In genomic region chr9:111657051-111657450, GRCh38 we compare ENCODE assay signal across 20 cellular contexts. TPM values are rescaled to one million over a fixed set of nuclear protein-coding genes. Genes with fewer than 3 reads are reported as not detected.
DNase-seq lines count a peak whose midpoint lies in the region; ATAC-seq, FAIRE-seq and TF ChIP-seq lines count a peak whose summit lies in the region.
"Had no signal": no experiment of that assay in that cellular context is flagged by ENCODE, and none has a peak within 500 bp of the region (broad histone marks: within the 10 kb centered on the region; RNA-seq: fewer than 3 reads in every experiment).

No MANE protein-coding gene starts in this region.

- H3K4me3 Mint-ChIP-seq in nephron progenitor cell: no peak overlapping the region
- no peak overlapping the region for H3K4me3 Mint-ChIP-seq in stimulated activated naive CD8-positive, alpha-beta T cell treated with anti-CD3 and anti-CD28 coated beads, Interleukin-15, amount 100 ng/mL, for 72 hours

- H3K4me2 ChIP-seq in hepatocyte: no peak overlapping the region

- H2AFZ ChIP-seq in hepatocyte: no peak overlapping the region

- H3K4me3 ChIP-seq in hepatocyte: no peak overlapping the region
- H3K4me3 ChIP-seq: Peyer's patch had no signal

- WGBS in hepatocyte (ENCODE audit: low lambda C conversion rate, missing lambda C conversion rate): 74% methylated on average over 6 of the region's 6 CpGs

- ATAC-seq in stimulated activated naive CD8-positive, alpha-beta T cell treated with anti-CD3 and anti-CD28 coated beads, Interleukin-15, amount 100 ng/mL, for 72 hours: no peak
- no peak for ATAC-seq in GM18867 (IDR thresholded peaks at IDR 0.05; ENCODE audit: unreplicated experiment)

- peaks cover 4% of the 10 kb centered on the region for H3K4me1 Mint-ChIP-seq in nephron progenitor cell
- peaks cover 13% of the 10 kb centered on the region for H3K4me1 Mint-ChIP-seq in stimulated activated naive CD8-positive, alpha-beta T cell treated with anti-CD3 and anti-CD28 coated beads, Interleukin-15, amount 100 ng/mL, for 72 hours

- H3K27me3 Mint-ChIP-seq in nephron progenitor cell (ENCODE audit: low read depth, poor library complexity): peaks cover 12% of the 10 kb centered on the region
- H3K27me3 Mint-ChIP-seq in stimulated activated naive CD8-positive, alpha-beta T cell treated with anti-CD3 and anti-CD28 coated beads, Interleukin-15, amount 100 ng/mL, for 72 hours: peaks cover 5% of the 10 kb centered on the region
- H3K27me3 Mint-ChIP-seq: CD8-positive, alpha-beta memory T cell had no signal

- DNase-seq in Caki2 (ENCODE audit: low read depth) (peak; percentile 78), SK-MEL-5 (ENCODE audit: low read depth, low spot score) (peak; percentile 73), hepatocyte (ENCODE audit: low spot score) (peak; percentile 9), nephron progenitor cell (no peak), D721Med (ENCODE audit: insufficient read length, low spot score) (no peak), middle frontal gyrus (ENCODE audit: extremely low spot score, low spot score) (no peak)
- no peak for DNase-seq in stimulated activated naive CD8-positive, alpha-beta T cell treated with anti-CD3 and anti-CD28 coated beads, Interleukin-15, amount 100 ng/mL, for 72 hours
- DNase-seq: CD8-positive, alpha-beta memory T cell; DMS79; HCEC 1CT; NCI-H1105; NCI-H146; NCI-H2029; NCI-H2227 treated with DMSO at 0.1 percent for 48 hours; NCI-H510A; NK-92 treated with Interleukin-12 subunit alpha and Interleukin-12 subunit beta, amount 100 ng/mL, for 24 hours; Peyer's patch had no signal

- H3K36me3 Mint-ChIP-seq in nephron progenitor cell (ENCODE audit: low read depth): peaks cover 22% of the 10 kb centered on the region

- H3K79me2 ChIP-seq in hepatocyte: no peaks in the 10 kb centered on the region

- peak overlapping the region; percentile 45 for H3K27ac Mint-ChIP-seq in nephron progenitor cell
- H3K27ac Mint-ChIP-seq in stimulated activated naive CD8-positive, alpha-beta T cell treated with anti-CD3 and anti-CD28 coated beads, Interleukin-15, amount 100 ng/mL, for 72 hours: no peak overlapping the region
- H3K27ac Mint-ChIP-seq: CD8-positive, alpha-beta memory T cell had no signal

- in situ Hi-C loops in Caki2 (cut with HindIII; ENCODE audit: low pct_unique_long_range_greater_than_20kb, low sequenced_read_pairs): no loop called here
- in situ Hi-C loops in SK-MEL-5 (cut with HindIII; ENCODE audit: low pct_unique_long_range_greater_than_20kb, low sequenced_read_pairs): no loop called here

- no peak overlapping the region for H3K27ac ChIP-seq in hepatocyte
- H3K27ac ChIP-seq: C4-2B, Peyer's patch had no signal

- no peaks in the 10 kb centered on the region for H3K27me3 ChIP-seq in hepatocyte
- H3K27me3 ChIP-seq: Peyer's patch had no signal

- no peaks in the 10 kb centered on the region for H3K9me3 ChIP-seq in hepatocyte (ENCODE audit: low read depth)
- H3K9me3 ChIP-seq: Peyer's patch had no signal

- H3K36me3 ChIP-seq in hepatocyte (replicated peaks; ENCODE audit: insufficient read depth, low read depth): peaks cover 5% of the 10 kb centered on the region

- H3K4me1 ChIP-seq in hepatocyte (ENCODE audit: insufficient read depth): no peaks in the 10 kb centered on the region
- H3K4me1 ChIP-seq: Peyer's patch had no signal

- no peaks in the 10 kb centered on the region for H4K20me1 ChIP-seq in hepatocyte (ENCODE audit: insufficient read depth, poor library complexity, severe bottlenecking)

- TF ChIP-seq CTCF in hepatocyte (IDR thresholded peaks at IDR 0.05; ENCODE audit: poor library complexity): no peak
- TF ChIP-seq CTCF in nephron progenitor cell (IDR thresholded peaks at IDR 0.05): no peak
- TF ChIP-seq CTCF in D721Med (IDR thresholded peaks at IDR 0.05; ENCODE audit: insufficient read depth, missing control alignments): no peak

- no peak for FAIRE-seq in D721Med (lab: Jason Lieb, UNC)
- FAIRE-seq: HTR-8/SVneo had no signal

- no peaks in the 10 kb centered on the region for H3K9me2 ChIP-seq in hepatocyte (replicated peaks; ENCODE audit: insufficient read depth)

- no peaks in the 10 kb centered on the region for H3K9me3 Mint-ChIP-seq in nephron progenitor cell
- H3K9me3 Mint-ChIP-seq in stimulated activated naive CD8-positive, alpha-beta T cell treated with anti-CD3 and anti-CD28 coated beads, Interleukin-15, amount 100 ng/mL, for 72 hours: no peaks in the 10 kb centered on the region
- H3K9me3 Mint-ChIP-seq: CD8-positive, alpha-beta memory T cell had no signal

RNA-seq across cellular contexts. Expression of gene GNG10, which starts 4.4 kb away (rescaled TPM):
- 78.1 and 89.8 TPM in 2 replicates for total RNA-seq in Caki2 (2014; rRNA removed; shearing (Covaris generic); ENCODE audit: low replicate concordance)
- total RNA-seq in SK-MEL-5 (2014; rRNA removed; shearing (Covaris generic)): 96.2 and 107 TPM in 2 replicates
- polyA plus RNA-seq in SK-MEL-5 (2015; cell fraction: cytosol; rRNA removed): 74.9 and 84.0 TPM in 2 replicates
- 9.1 and 11.9 TPM in 2 replicates for polyA plus RNA-seq in SK-MEL-5 (2015; cell fraction: nucleus; rRNA removed)
- 72.6 and 101 TPM in 2 replicates for total RNA-seq in hepatocyte
- polyA plus RNA-seq in hepatocyte: 51.6 and 57.1 TPM in 2 replicates

RNA-seq across cellular contexts. Expression of gene DNAJC25, which starts 25.9 kb away (rescaled TPM):
- 6.2 and 6.8 TPM in 2 replicates for total RNA-seq in Caki2 (2014; rRNA removed; shearing (Covaris generic); ENCODE audit: low replicate concordance)
- total RNA-seq in SK-MEL-5 (2014; rRNA removed; shearing (Covaris generic)): 13.1 and 16.3 TPM in 2 replicates
- polyA plus RNA-seq in SK-MEL-5 (2015; cell fraction: cytosol; rRNA removed): 11.8 and 12.7 TPM in 2 replicates
- 15.2 and 18.6 TPM in 2 replicates for polyA plus RNA-seq in SK-MEL-5 (2015; cell fraction: nucleus; rRNA removed)
- 16.0 and 16.1 TPM in 2 replicates for total RNA-seq in hepatocyte
- polyA plus RNA-seq in hepatocyte: 14.6 and 19.8 TPM in 2 replicates

RNA-seq across cellular contexts. Expression of gene PTGR1, which starts 57.6 kb away (rescaled TPM):
- 95.6 and 116 TPM in 2 replicates for total RNA-seq in Caki2 (2014; rRNA removed; shearing (Covaris generic); ENCODE audit: low replicate concordance)
- 28.8 and 29.2 TPM in 2 replicates for total RNA-seq in SK-MEL-5 (2014; rRNA removed; shearing (Covaris generic))
- 30.5 and 31.8 TPM in 2 replicates for polyA plus RNA-seq in SK-MEL-5 (2015; cell fraction: cytosol; rRNA removed)
- polyA plus RNA-seq in SK-MEL-5 (2015; cell fraction: nucleus; rRNA removed): 23.7 and 32.1 TPM in 2 replicates
- total RNA-seq in hepatocyte: 290 and 318 TPM in 2 replicates
- 163 and 266 TPM in 2 replicates for polyA plus RNA-seq in hepatocyte
- polyA plus RNA-seq: CD8-positive, alpha-beta memory T cell had no signal

Comparison
In these comparisons a context has a peak if more than half of its experiments do, and no peak if none do; other contexts are left out.
1. DNase-seq: peak in Caki2 (single experiment), SK-MEL-5 (single experiment) and hepatocyte (single experiment); none in nephron progenitor cell (single experiment), D721Med (single experiment), stimulated activated naive CD8-positive, alpha-beta T cell treated with anti-CD3 and anti-CD28 coated beads, Interleukin-15, amount 100 ng/mL, for 72 hours (0 of 2) and middle frontal gyrus (single experiment).